In the genomic region with DNA sequence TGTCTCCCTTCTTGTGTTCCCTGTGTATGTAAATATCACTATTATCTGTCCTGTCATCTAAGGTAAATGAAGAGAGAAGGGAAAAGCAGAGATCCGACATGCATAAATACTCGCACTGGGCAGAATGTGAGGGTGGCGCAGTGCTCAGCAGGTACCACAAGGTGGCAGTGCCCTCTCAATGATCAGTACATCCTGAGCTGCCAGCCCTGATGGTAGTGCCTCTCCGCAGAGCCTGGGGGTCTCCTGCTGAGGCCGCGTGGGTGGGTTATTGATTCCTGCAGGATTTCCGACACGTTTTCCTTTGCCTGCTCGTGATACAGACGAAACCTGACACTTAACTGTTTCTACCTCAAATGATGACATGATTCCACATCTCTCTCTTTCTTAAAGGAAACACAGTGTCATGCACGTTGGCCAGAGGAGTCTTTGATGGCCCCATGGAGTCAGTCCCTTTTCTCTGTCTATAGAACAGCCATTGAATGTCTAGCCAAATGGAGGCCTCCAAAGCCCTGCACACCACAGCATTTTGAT, we compare ENCODE assay signal across 8 cellular contexts. TPM values are rescaled to one million over a fixed set of nuclear protein-coding genes. Genes with fewer than 3 reads are reported as not detected.
DNase-seq lines count a peak whose midpoint lies in the region; ATAC-seq and TF ChIP-seq lines count a peak whose summit lies in the region.

No MANE protein-coding gene starts in this region.

- H3K9me3 Mint-ChIP-seq in CD4-positive, alpha-beta T cell = no peaks in the 10 kb centered on the region
- no peaks in the 10 kb centered on the region for H3K9me3 Mint-ChIP-seq in activated CD4-positive, alpha-beta memory T cell treated with anti-CD3 and anti-CD28 coated beads for 36 hours

- no peak overlapping the region for H2BK5ac ChIP-seq in mesendoderm (ENCODE audit: low read length)

- no peak overlapping the region for H3K18ac ChIP-seq in mesendoderm (ENCODE audit: low read length)

- no peak overlapping the region for H3K27ac Mint-ChIP-seq in CD4-positive, alpha-beta T cell
- H3K27ac Mint-ChIP-seq in activated CD4-positive, alpha-beta memory T cell treated with anti-CD3 and anti-CD28 coated beads for 36 hours = no peak overlapping the region

- H3K36me3 ChIP-seq in mesendoderm (ENCODE audit: control insufficient read depth, insufficient read depth, low read length) = no peaks in the 10 kb centered on the region

- no peak overlapping the region for H2BK120ac ChIP-seq in mesendoderm (ENCODE audit: low read depth, low read length)

- peaks cover 8% of the 10 kb centered on the region for H3K27me3 ChIP-seq in CD4-positive, alpha-beta T cell (ENCODE audit: control insufficient read depth, insufficient read depth, low read length)
- no peaks in the 10 kb centered on the region for H3K27me3 ChIP-seq in mesendoderm (ENCODE audit: insufficient read depth, low read length, poor library complexity)

- CTCF ChIA-PET in CD4-positive, alpha-beta T cell (lab: Charles Lee) = interaction anchor here (0.5 to 3.0 kb wide), 18 partner anchors 9 to 284 kb away, joined by 3 to 46 read pairs (median 4); no protein-coding TSS in a partner anchor
- CTCF ChIA-PET in activated CD4-positive, alpha-beta memory T cell treated with anti-CD3 and anti-CD28 coated beads for 36 hours (lab: Charles Lee) = interaction anchor here (0.6 to 12.0 kb wide), 23 partner anchors 8 to 451 kb away, joined by 3 to 336 read pairs (median 4); partner anchors contain the start of gene CCSER2

- H3K4me3 Mint-ChIP-seq in CD4-positive, alpha-beta T cell = no peak overlapping the region
- H3K4me3 Mint-ChIP-seq in activated CD4-positive, alpha-beta memory T cell treated with anti-CD3 and anti-CD28 coated beads for 36 hours = no peak overlapping the region

- peaks cover 41% of the 10 kb centered on the region for H3K27me3 Mint-ChIP-seq in CD4-positive, alpha-beta T cell
- H3K27me3 Mint-ChIP-seq in activated CD4-positive, alpha-beta memory T cell treated with anti-CD3 and anti-CD28 coated beads for 36 hours = peaks cover 17% of the 10 kb centered on the region

- TF ChIP-seq CTCF in CD4-positive, alpha-beta T cell (IDR thresholded peaks at IDR 0.05) = peak; percentile 97

- intact Hi-C loops in CD4-positive, alpha-beta T cell (cut with DNase I, micrococcal nuclease) = loop anchor here (1.0 to 10.0 kb wide), 5 partner anchors 88 to 273 kb away; no protein-coding TSS in a partner anchor
- intact Hi-C loops in activated CD4-positive, alpha-beta memory T cell treated with anti-CD3 and anti-CD28 coated beads for 36 hours (cut with micrococcal nuclease) = loop anchor here (5.0 kb wide), 1 partner anchor 168 kb away; no protein-coding TSS in a partner anchor

- H3K27ac ChIP-seq in CD4-positive, alpha-beta T cell (ENCODE audit: low read depth, low read length) = no peak overlapping the region
- H3K27ac ChIP-seq in mesendoderm (ENCODE audit: low read depth, low read length) = no peak overlapping the region

- H3K79me1 ChIP-seq in mesendoderm (ENCODE audit: low read length) = no peaks in the 10 kb centered on the region

- ATAC-seq in CD4-positive, alpha-beta T cell (ENCODE audit: poor library complexity) = peak; percentile 94
- peak; percentile 93 for ATAC-seq in GM19351 (IDR thresholded peaks at IDR 0.05; ENCODE audit: unreplicated experiment)
- peak; percentile 85 for ATAC-seq in HG03378 (IDR thresholded peaks at IDR 0.05; ENCODE audit: unreplicated experiment)

- H3K23ac ChIP-seq in mesendoderm (ENCODE audit: low read length) = no peak overlapping the region

- no peaks in the 10 kb centered on the region for H3K9me3 ChIP-seq in CD4-positive, alpha-beta T cell (ENCODE audit: control insufficient read depth, low read length)

- WGBS in mesendoderm (ENCODE audit: extremely low coverage, insufficient coverage, low lambda C conversion rate) = no CpG with 5 or more reads among the region's 11 CpGs

- H3K36me3 Mint-ChIP-seq in CD4-positive, alpha-beta T cell (ENCODE audit: low read depth) = no peaks in the 10 kb centered on the region
- H3K36me3 Mint-ChIP-seq in activated CD4-positive, alpha-beta memory T cell treated with anti-CD3 and anti-CD28 coated beads for 36 hours = no peaks in the 10 kb centered on the region

- H3K4me1 Mint-ChIP-seq in CD4-positive, alpha-beta T cell (ENCODE audit: low read depth) = peaks cover 9% of the 10 kb centered on the region
- H3K4me1 Mint-ChIP-seq in activated CD4-positive, alpha-beta memory T cell treated with anti-CD3 and anti-CD28 coated beads for 36 hours (ENCODE audit: low read depth) = peaks cover 28% of the 10 kb centered on the region

- no peak overlapping the region for H3K4me2 ChIP-seq in mesendoderm (ENCODE audit: low read length)

- no peak overlapping the region for H4K8ac ChIP-seq in mesendoderm (ENCODE audit: low read depth, low read length)

- no peak overlapping the region for H3K4me3 ChIP-seq in mesendoderm (ENCODE audit: low read length)

- H3K9ac ChIP-seq in mesendoderm (ENCODE audit: low read length) = no peak overlapping the region

- H2BK15ac ChIP-seq in mesendoderm (replicated peaks; ENCODE audit: low read depth) = no peak overlapping the region

- H2AK5ac ChIP-seq in mesendoderm (ENCODE audit: low read length) = no peak overlapping the region

- H4K5ac ChIP-seq in mesendoderm (ENCODE audit: low read length) = no peak overlapping the region

- no peaks in the 10 kb centered on the region for H3K4me1 ChIP-seq in mesendoderm (ENCODE audit: control insufficient read depth, low read depth, low read length)

- no peak overlapping the region for H3K4ac ChIP-seq in mesendoderm (ENCODE audit: low read depth, low read length)

- POLR2A ChIA-PET in CD4-positive, alpha-beta T cell (lab: Charles Lee) = interaction anchor here (1.4 kb wide), 1 partner anchor 272 kb away, joined by 4 read pairs; no protein-coding TSS in a partner anchor
- POLR2A ChIA-PET in activated CD4-positive, alpha-beta memory T cell treated with anti-CD3 and anti-CD28 coated beads for 36 hours (lab: Charles Lee) = no interaction called here

- no peaks in the 10 kb centered on the region for H3K79me2 ChIP-seq in mesendoderm (ENCODE audit: control insufficient read depth, insufficient read depth, low read length)

- H3K56ac ChIP-seq in mesendoderm (ENCODE audit: low read length) = no peak overlapping the region

- peak; percentile 51 to 74 (median 62) for DNase-seq in CD4-positive, alpha-beta T cell
- DNase-seq in NCI-H69 (lab: John Stamatoyannopoulos, UW) = peak; percentile 63
- DNase-seq in activated CD4-positive, alpha-beta memory T cell treated with anti-CD3 and anti-CD28 coated beads for 36 hours = peak; percentile 80
- peak; percentile 53 for DNase-seq in effector CD4-positive, alpha-beta T cell
- DNase-seq in mesendoderm = peak; percentile 68
- DNase-seq in stimulated activated CD8-positive, alpha-beta memory T cell treated with anti-CD3 and anti-CD28 coated beads, Interleukin-15, amount 100 ng/mL, for 4 hours (ENCODE audit: low read depth in 2 of 2) = peak; percentile 40 to 41

RNA-seq across cellular contexts. Expression of gene RGR, which starts 19.8 kb away (rescaled TPM):
- not detected for total RNA-seq in CD4-positive, alpha-beta T cell
- total RNA-seq in activated CD4-positive, alpha-beta memory T cell treated with anti-CD3 and anti-CD28 coated beads for 36 hours = not detected
- polyA plus RNA-seq in mesendoderm (2013, experiment 1 of 2) = not detected
- not detected for polyA plus RNA-seq in mesendoderm (2013, experiment 2 of 2)

RNA-seq across cellular contexts. Expression of gene LRIT1, which starts 23.3 kb away (rescaled TPM):
- not detected for total RNA-seq in CD4-positive, alpha-beta T cell
- total RNA-seq in activated CD4-positive, alpha-beta memory T cell treated with anti-CD3 and anti-CD28 coated beads for 36 hours = not detected
- not detected for polyA plus RNA-seq in mesendoderm (2013, experiment 1 of 2)
- not detected for polyA plus RNA-seq in mesendoderm (2013, experiment 2 of 2)

RNA-seq across cellular contexts. Expression of gene LRIT2, which starts 39.3 kb away (rescaled TPM):
- total RNA-seq in CD4-positive, alpha-beta T cell = not detected
- total RNA-seq in activated CD4-positive, alpha-beta memory T cell treated with anti-CD3 and anti-CD28 coated beads for 36 hours = not detected
- polyA plus RNA-seq in mesendoderm (2013, experiment 1 of 2) = not detected
- not detected for polyA plus RNA-seq in mesendoderm (2013, experiment 2 of 2)
